In genomic region chr1:92840600-92840999, GRCh38 we compare ENCODE assay signal across 1 cellular context.
TF ChIP-seq lines count a peak whose summit lies in the region.

No MANE protein-coding gene starts in this region.

TF ChIP-seq in WTC11, 78 proteins besides CTCF, POLR2A, EP300 and RAD21 (continued from another document):
- TF ChIP-seq ZNF425 (CRISPR knock-in tag; conservative IDR thresholded peaks at IDR 0.05) (no peak), MLX (CRISPR knock-in tag; IDR thresholded peaks at IDR 0.05) (no peak), ZNF121 (CRISPR knock-in tag; IDR thresholded peaks at IDR 0.05) (no peak), FOXK1 (CRISPR knock-in tag; IDR thresholded peaks at IDR 0.05) (no peak), FOXP4 (CRISPR knock-in tag; IDR thresholded peaks at IDR 0.05) (no peak), ZSCAN18 (CRISPR knock-in tag; IDR thresholded peaks at IDR 0.05) (no peak), FOXJ3 (CRISPR knock-in tag; IDR thresholded peaks at IDR 0.05; ENCODE audit: borderline replicate concordance) (no peak), USF1 (CRISPR knock-in tag; IDR thresholded peaks at IDR 0.05) (no peak), USF2 (CRISPR knock-in tag; IDR thresholded peaks at IDR 0.05) (no peak), ATF1 (CRISPR knock-in tag; IDR thresholded peaks at IDR 0.05) (no peak), PRDM15 (CRISPR knock-in tag; IDR thresholded peaks at IDR 0.05) (no peak), SP1 (CRISPR knock-in tag; conservative IDR thresholded peaks at IDR 0.05) (no peak), ZNF532 (CRISPR knock-in tag; IDR thresholded peaks at IDR 0.05; ENCODE audit: borderline replicate concordance) (no peak), E2F1 (CRISPR knock-in tag; IDR thresholded peaks at IDR 0.05) (no peak), ZNF232 (CRISPR knock-in tag; IDR thresholded peaks at IDR 0.05) (no peak), TEAD1 (CRISPR knock-in tag; IDR thresholded peaks at IDR 0.05) (no peak), NFYB (CRISPR knock-in tag; conservative IDR thresholded peaks at IDR 0.05; ENCODE audit: low read depth) (no peak), MAX (CRISPR knock-in tag; IDR thresholded peaks at IDR 0.05) (no peak)
